21 cellular contexts compared by ENCODE assay signal in genomic region chr2:42871372-42871771, GRCh38.
"Had no signal": no experiment of that assay in that cellular context is flagged by ENCODE, and none has a peak within 500 bp of the region (broad histone marks: within the 10 kb centered on the region; RNA-seq: fewer than 3 reads in every experiment).

No MANE protein-coding gene starts in this region.

- H3K27me3 ChIP-seq: SJSA1 had no signal

- FAIRE-seq: HTR-8/SVneo, RCC 7860 had no signal

- DNase-seq: Kasumi-1, MM.1S, NCI-H1092 treated with DMSO at 0.1 percent for 48 hours, NCI-H1417, NCI-H1436 treated with DMSO at 0.1 percent for 48 hours, NCI-H1694, NCI-H187 treated with DMSO at 0.1 percent for 48 hours, NCI-H2029 treated with DMSO at 0.1 percent for 48 hours, NCI-H2171 treated with DMSO at 0.1 percent for 48 hours, NCI-H345, NCI-H524, NCI-H69, NCI-H774, Right ventricle myocardium superior, RPMI8226, SIG-M5 had no signal

- H3K9ac ChIP-seq: KMS-11 had no signal

- H3K4me3 ChIP-seq: SJSA1 had no signal

- H3K27ac ChIP-seq: HL-60, KMS-11, SJSA1 had no signal

- H3K4me1 ChIP-seq: SJSA1 had no signal

- H3K36me3 ChIP-seq: SJSA1 had no signal

- H3K4me2 ChIP-seq: KMS-11 had no signal
